Comparison of ENCODE assay signal across 1 cellular context in genomic region chr20:39146394-39146793, GRCh38.
TF ChIP-seq lines count a peak whose summit lies in the region.

No MANE protein-coding gene starts in this region.

TF ChIP-seq in GM23338, 12 proteins besides CTCF, POLR2A, EP300 and RAD21:
- TF ChIP-seq ZNF462 (CRISPR knock-in tag; IDR thresholded peaks at IDR 0.05) (peak; percentile 46; the same call in 1 of the 2 replicates), STAT1 (IDR thresholded peaks at IDR 0.05; ENCODE audit: unreplicated experiment) (no peak)
